ENCODE assay signal across 8 cellular contexts in the genomic region with DNA sequence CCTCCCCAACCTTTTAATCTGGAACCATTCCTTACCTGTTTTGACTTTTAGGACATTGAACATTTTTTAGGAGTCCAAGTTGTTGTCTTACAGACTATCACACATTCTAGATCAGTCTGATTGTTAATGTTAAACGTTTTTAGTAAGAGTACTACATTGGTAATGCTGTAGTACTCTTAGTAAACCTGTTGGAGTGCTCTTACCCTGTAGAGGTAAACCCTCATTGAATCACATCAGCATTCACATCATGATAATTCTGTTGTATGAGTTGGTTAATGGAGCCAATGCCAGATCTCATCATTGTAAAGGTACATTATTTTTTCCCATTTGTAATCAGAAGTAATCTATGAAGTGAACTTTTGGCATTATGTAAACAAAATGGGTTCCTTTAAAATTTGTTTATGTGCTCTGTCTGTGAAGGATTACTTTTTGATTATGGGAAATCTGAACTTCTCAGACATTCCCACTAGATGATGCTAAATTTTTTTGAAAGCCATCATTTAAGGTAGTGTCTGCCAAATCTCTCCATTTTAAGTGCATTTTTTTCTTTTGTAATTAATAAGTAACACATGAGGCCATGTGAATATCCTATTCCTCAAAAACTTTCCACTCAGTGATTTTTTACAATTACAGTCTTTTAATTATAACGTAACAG. TPM values are rescaled to one million over a fixed set of nuclear protein-coding genes. Genes with fewer than 3 reads are reported as not detected.
DNase-seq lines count a peak whose midpoint lies in the region; ATAC-seq, FAIRE-seq and TF ChIP-seq lines count a peak whose summit lies in the region.

No MANE protein-coding gene starts in this region.

- H3K9me3 ChIP-seq in A549 (no peaks in the 10 kb centered on the region), K562 (replicated peaks; ENCODE audit: control insufficient read depth, insufficient read depth, low read depth, low read length) (no peaks in the 10 kb centered on the region), lung (ENCODE audit: control insufficient read depth in 2 of 2, insufficient read depth in 1 of 2, low read length in 1 of 2) (no peaks in the 10 kb centered on the region)

- in situ Hi-C loops in K562 (cut with MboI): no loop called here

- no TSS peak for BruUV-seq in K562 (replicated peaks; lab: Mats Ljungman, UMichigan)

- H4K20me1 ChIP-seq in K562 (replicated peaks; ENCODE audit: control insufficient read depth, insufficient read depth, low read length): no peaks in the 10 kb centered on the region

- H3K27me3 ChIP-seq in K562 (ENCODE audit: control insufficient read depth in 2 of 2, insufficient read depth in 2 of 2, low read length in 2 of 2): no peaks in the 10 kb centered on the region
- no peaks in the 10 kb centered on the region for H3K27me3 ChIP-seq in lung (ENCODE audit: control insufficient read depth, insufficient read depth)
- no peaks in the 10 kb centered on the region for H3K27me3 ChIP-seq in dorsolateral prefrontal cortex

- intact Hi-C loops in K562 (cut with micrococcal nuclease): loop anchor here (5.0 to 10.0 kb wide), 2 partner anchors 207 to 309 kb away; no protein-coding TSS in a partner anchor
- intact Hi-C loops in dorsolateral prefrontal cortex (cut with DNase I): no loop called here

- H3K9me1 ChIP-seq in K562 (ENCODE audit: control insufficient read depth, insufficient read depth, low read length): no peaks in the 10 kb centered on the region

- no peaks in the 10 kb centered on the region for H3K79me2 ChIP-seq in K562 (ENCODE audit: control insufficient read depth, insufficient read depth, low read length)

- TF ChIP-seq POLR2A in A549 (IDR thresholded peaks at IDR 0.05; ENCODE audit: low read length) (no peak), K562 (conservative IDR thresholded peaks at IDR 0.05) (no peak)

- H3K4me3 ChIP-seq in A549: no peak overlapping the region
- H3K4me3 ChIP-seq in K562: no peak overlapping the region
- H3K4me3 ChIP-seq in lung: no peak overlapping the region
- H3K4me3 ChIP-seq in dorsolateral prefrontal cortex: no peak overlapping the region

- POLR2A ChIA-PET in A549 (lab: Yijun Ruan, JAX): no interaction called here
- POLR2A ChIA-PET in K562 (lab: Yijun Ruan, JAX): no interaction called here

- H2AFZ ChIP-seq in K562 (ENCODE audit: low read depth, low read length): no peak overlapping the region

- no peak overlapping the region for H3K9ac ChIP-seq in K562 (ENCODE audit: insufficient read depth in 1 of 2, low read depth in 2 of 2, low read length in 2 of 2)

- DNase-seq in A549 (ENCODE audit: low read depth in 1 of 2, low spot score in 1 of 2) (peak; percentile 25 to 52), NCI-H1694 treated with DMSO at 0.1 percent for 48 hours (lab: John Stamatoyannopoulos, UW) (peak; percentile 18), K562 (ENCODE audit: extremely low read depth in 1 of 4, low spot score in 3 of 4) (peak in 3 of 4 experiments; percentile 19 to 32 (median 31)), lung (ENCODE audit: low spot score) (no peak), midbrain (lab: John Stamatoyannopoulos, UW) (no peak), dorsolateral prefrontal cortex (no peak)

- FAIRE-seq in A549 (lab: Jason Lieb, UNC) (peak; percentile 84), K562 (lab: Jason Lieb, UNC) (peak; percentile 81)

- TF ChIP-seq RAD21 in A549 (conservative IDR thresholded peaks at IDR 0.05 in 1 of 2, IDR thresholded peaks at IDR 0.05 in 1 of 2) (peak; percentile 37 to 56; a peak in 4 of 5 replicates), K562 (CRISPR knock-in tag; conservative IDR thresholded peaks at IDR 0.05 in 1 of 2, IDR thresholded peaks at IDR 0.05 in 1 of 2) (peak; percentile 45 to 74)

- H3K27ac ChIP-seq in A549: no peak overlapping the region
- H3K27ac ChIP-seq in K562 (ENCODE audit: extremely low read depth, low read depth, low read length): no peak overlapping the region
- no peak overlapping the region for H3K27ac ChIP-seq in lung (ENCODE audit: low read depth in 1 of 2, low read length in 1 of 2)
- H3K27ac ChIP-seq in dorsolateral prefrontal cortex: no peak overlapping the region

- H3K4me2 ChIP-seq in A549 (no peak overlapping the region), K562 (ENCODE audit: insufficient read depth, low read length) (no peak overlapping the region)

- ATAC-seq in A549 (peak; percentile 85 to 90), HG02759 (IDR thresholded peaks at IDR 0.05; ENCODE audit: unreplicated experiment) (peak; percentile 79), K562 (peak; percentile 90), lung (ENCODE audit: insufficient read depth, low FRiP score) (peak; percentile 69)

- H3K4me1 ChIP-seq in A549 (peaks cover 6% of the 10 kb centered on the region; the same call in 1 of the 3 replicates), K562 (replicated peaks in 1 of 2; ENCODE audit: control insufficient read depth in 2 of 2, insufficient read depth in 2 of 2, low read length in 2 of 2) (no peaks in the 10 kb centered on the region), lung (ENCODE audit: control insufficient read depth in 2 of 2, insufficient read depth in 2 of 2, low read length in 2 of 2) (peaks cover 0 to 2% of the 10 kb centered on the region in 2 donors)

- TF ChIP-seq CTCF in A549 (IDR thresholded peaks at IDR 0.05): peak; percentile 31; the same call in 1 of the 3 replicates
- TF ChIP-seq CTCF in GM12873 (IDR thresholded peaks at IDR 0.05; ENCODE audit: insufficient read depth, low read depth, low read length, missing control alignments): peak; percentile 69
- peak; percentile 40 to 58 (median 42); a peak in 4 of 6 replicates for TF ChIP-seq CTCF in K562 (IDR thresholded peaks at IDR 0.05 in 2 of 3, conservative IDR thresholded peaks at IDR 0.05 in 1 of 3; ENCODE audit: insufficient read depth in 2 of 3, low read depth in 1 of 3, low read length in 3 of 3)
- TF ChIP-seq CTCF in lung (IDR thresholded peaks at IDR 0.05; ENCODE audit: control extremely low read depth, extremely low read depth): peak; percentile 27
- peak in 20 of 56 donors; percentile 7 to 34 (median 16) for TF ChIP-seq CTCF in dorsolateral prefrontal cortex (IDR thresholded peaks at IDR 0.05 in 54 of 56, conservative IDR thresholded peaks at IDR 0.05 in 2 of 56; ENCODE audit: low read depth in 1 of 56, partially characterized antibody in 56 of 56)

- CTCF ChIA-PET in A549 (lab: Yijun Ruan, JAX): no interaction called here
- CTCF ChIA-PET in K562 (lab: Yijun Ruan, JAX; ENCODE audit: low intra/inter-chr PET ratio): interaction anchor here (1.2 to 1.7 kb wide), 2 partner anchors 136 to 205 kb away, joined by 3 to 6 read pairs; no protein-coding TSS in a partner anchor

- WGBS in A549 (ENCODE audit: missing lambda C conversion rate): 53% methylated on average over 2 of the region's 2 CpGs
- 50% methylated on average over 2 of the region's 2 CpGs for WGBS in K562 (ENCODE audit: insufficient coverage, low coverage, missing lambda C conversion rate)
- 52 to 60% methylated on average over 2 of the region's 2 CpGs for WGBS in lung, 2 donors

- peaks cover 37% of the 10 kb centered on the region for H3K36me3 ChIP-seq in K562 (ENCODE audit: control insufficient read depth, insufficient read depth, low read length)
- peaks cover 0 to 12% of the 10 kb centered on the region in 2 donors for H3K36me3 ChIP-seq in lung (ENCODE audit: control insufficient read depth in 2 of 2, insufficient read depth in 2 of 2, low read length in 2 of 2)

- TF ChIP-seq EP300 in A549 (IDR thresholded peaks at IDR 0.05): no peak
- TF ChIP-seq EP300 in K562 (IDR thresholded peaks at IDR 0.05; ENCODE audit: low read length): no peak

TF ChIP-seq in A549, 52 proteins besides CTCF, POLR2A, EP300 and RAD21 (continues in another document):
- TF ChIP-seq CEBPB (IDR thresholded peaks at IDR 0.05) (no peak), EHMT2 (IDR thresholded peaks at IDR 0.05; ENCODE audit: low read depth) (no peak), JUNB (IDR thresholded peaks at IDR 0.05) (no peak), ZNF302 (CRISPR knock-in tag; IDR thresholded peaks at IDR 0.05) (no peak), NR3C1 (IDR thresholded peaks at IDR 0.05) (no peak), PHF8 (IDR thresholded peaks at IDR 0.05; ENCODE audit: borderline replicate concordance, low read depth) (no peak)

TF ChIP-seq in K562, 482 proteins besides CTCF, POLR2A, EP300 and RAD21 (continues in another document):
- TF ChIP-seq CBFB (CRISPR knock-in tag; IDR thresholded peaks at IDR 0.05): no peak

RNA-seq across cellular contexts. Expression of gene VWA8, which starts 55.2 kb away (rescaled TPM):
- polyA plus RNA-seq in A549 (2011; rRNA removed) (15.2 and 15.3 TPM in 2 replicates), A549 (2017; fragmentation: RNase III; extraction: RNeasy Plus Mini Kit Qiagen cat#74134 plus additional on column Dnase treatment) (6.4 to 7.3 TPM (median 6.9 TPM) in 3 replicates), K562 (2011; rRNA removed) (12.4 and 13.2 TPM in 2 replicates), K562 (2014; fragmentation: Illumina TruSeq; extraction: Trizol) (10.2 and 13.7 TPM in 2 replicates), K562 (2014; fragmentation: Nextera tagmentation; extraction: Ambion mirVana) (1 to 10 TPM; 2.1 to 2.5 TPM), K562 (2014; rRNA removed) (7.9 and 9.1 TPM in 2 replicates), lung (1 to 10 TPM; 4.7 to 4.9 TPM)
- 4.1 and 4.3 TPM in 2 replicates for polyA plus RNA-seq in A549 (2012; cell fraction: cytosol; rRNA removed)
- polyA plus RNA-seq in A549 (2012; cell fraction: nucleus; rRNA removed): 4.2 and 4.9 TPM in 2 replicates
- polyA minus RNA-seq in A549 (2011; rRNA and poly(A)+ RNA removed): 16.0 and 18.3 TPM in 2 replicates
- total RNA-seq in K562 (2011; cell fraction: chromatin; rRNA removed; ENCODE audit: low replicate concordance): 51.5 and 98.5 TPM in 2 replicates
- total RNA-seq in K562 (2011; cell fraction: nucleolus; rRNA removed): 19.5 and 33.3 TPM in 2 replicates
- total RNA-seq in K562 (2011; cell fraction: nucleoplasm; rRNA removed): 28.0 and 37.8 TPM in 2 replicates
- total RNA-seq in K562 (2014; rRNA removed) (12.6 and 13.3 TPM in 2 replicates), K562 (2014; rRNA removed; fragmentation: Illumina TruSeq; extraction: Trizol) (18.1 and 18.5 TPM in 2 replicates), K562 (2015; rRNA removed; fragmentation: Illumina TruSeq; extraction: Trizol) (13.5 and 15.8 TPM in 2 replicates), K562 (2021) (17.3 and 21.5 TPM in 2 replicates), lung (10 to 100 TPM; 19.0 to 26.3 TPM), dorsolateral prefrontal cortex (10 to 100 TPM; 24.4 to 44.0 (median 32.0) TPM)
- polyA plus RNA-seq in K562 (2011; cell fraction: cytosol; rRNA removed): 3.6 and 6.2 TPM in 2 replicates
- polyA plus RNA-seq in K562 (2011; cell fraction: nucleus; rRNA removed): 15.2 and 18.6 TPM in 2 replicates
- polyA plus RNA-seq in K562 (2012): 10.8 and 11.4 TPM in 2 replicates
- polyA minus RNA-seq in K562 (2011; rRNA and poly(A)+ RNA removed): 47.7 and 54.5 TPM in 2 replicates
- 13.7 and 14.8 TPM in 2 replicates for polyA minus RNA-seq in K562 (2011; cell fraction: cytosol; rRNA and poly(A)+ RNA removed)
- 51.6 and 66.0 TPM in 2 replicates for polyA minus RNA-seq in K562 (2011; cell fraction: nucleus; rRNA and poly(A)+ RNA removed)

Comparison
In these comparisons a context has a peak if more than half of its experiments do, and no peak if none do; other contexts are left out.
1. DNase-seq: peak in A549 (2 of 2), NCI-H1694 treated with DMSO at 0.1 percent for 48 hours (single experiment) and K562 (3 of 4); none in lung (single experiment), midbrain (single experiment) and dorsolateral prefrontal cortex (0 of 10).
2. Of the 35 proteins assayed by ChIP-seq in both K562 and A549: peak only in K562: none; only in A549: none; in both: CTCF and RAD21; in neither: 33.
3. Peak in every context shown above with its lines, with median percentiles within 50 percentile points of each other: ATAC-seq.